ENCODE assay signal across 9 cellular contexts in genomic region chr5:139655727-139656271, GRCh38. TPM values are rescaled to one million over a fixed set of nuclear protein-coding genes. Genes with fewer than 3 reads are reported as not detected.
A peak's percentile ranks its signal among the peaks of the same experiment; 100 is the strongest.
DNase-seq lines count a peak whose midpoint lies in the region; ATAC-seq, FAIRE-seq and TF ChIP-seq lines count a peak whose summit lies in the region.
"Had no signal": no experiment of that assay in that cellular context is flagged by ENCODE, and none has a peak within 500 bp of the region (broad histone marks: within the 10 kb centered on the region; RNA-seq: fewer than 3 reads in every experiment).

No MANE protein-coding gene starts in this region.

- H3K4me1 ChIP-seq in DND-41 (ENCODE audit: insufficient read depth, low read length) (peaks cover 60% of the 10 kb centered on the region), kidney (ENCODE audit: control insufficient read depth in 1 of 2, insufficient read depth in 1 of 2, low read depth in 1 of 2, low read length in 2 of 2) (peaks cover 74 to 80% of the 10 kb centered on the region in 2 donors), gastrocnemius medialis (peaks cover 92 to 95% of the 10 kb centered on the region in 2 donors)

- H3K27ac ChIP-seq in DND-41 (ENCODE audit: low read length) (peak overlapping the region; percentile 5; the same call in 1 of the 2 replicates), kidney (ENCODE audit: low read depth in 2 of 2, low read length in 2 of 2) (peak overlapping the region; percentile 89 to 90), gastrocnemius medialis (peak overlapping the region; percentile 97 to 99 (median 98))
- H3K27ac ChIP-seq: PC-9 had no signal

- H3K4me3 ChIP-seq in DND-41 (ENCODE audit: low read depth in 1 of 2, low read length in 2 of 2) (no peak overlapping the region), kidney (ENCODE audit: low read length in 2 of 2) (no peak overlapping the region), gastrocnemius medialis (peak overlapping the region; percentile 13 to 39 (median 30))
- H3K4me3 ChIP-seq: PC-9 had no signal

- ATAC-seq in DND-41 (ENCODE audit: insufficient read depth, low read depth) = no peak
- ATAC-seq in gastrocnemius medialis = peak in 1 of 2 donors; percentile 1

- no peak overlapping the region for H3K9ac ChIP-seq in DND-41 (ENCODE audit: low read depth, low read length)
- H3K9ac ChIP-seq in kidney (ENCODE audit: low read length in 2 of 2) = peak overlapping the region; percentile 65 to 68

- H4K20me1 ChIP-seq in DND-41 (ENCODE audit: insufficient read depth, low read length) = peaks cover 86% of the 10 kb centered on the region

- intact Hi-C loops in kidney (cut with DNase I) (no loop called here), gastrocnemius medialis (cut with DNase I; ENCODE audit: low total_unique reads) (no loop called here)

- H3K36me3 ChIP-seq in DND-41 (ENCODE audit: insufficient read depth, low read length) (no peaks in the 10 kb centered on the region), kidney (ENCODE audit: control insufficient read depth in 1 of 2, insufficient read depth in 2 of 2, low read length in 2 of 2) (no peaks in the 10 kb centered on the region), gastrocnemius medialis (no peaks in the 10 kb centered on the region)

- no peak for DNase-seq in DND-41
- peak; percentile 86 for DNase-seq in astrocyte of the hippocampus (ENCODE audit: low read depth, low spot score)
- DNase-seq in kidney = peak; percentile 91
- peak in 1 of 2 donors; percentile 83 for DNase-seq in gastrocnemius medialis
- DNase-seq in foreskin melanocyte = no peak
- no peak for DNase-seq in COLO829 (ENCODE audit: low spot score)
- no peak for DNase-seq in MV-4-11 (lab: John Stamatoyannopoulos, UW)
- no peak for DNase-seq in NCI-H345 (lab: John Stamatoyannopoulos, UW)

- in situ Hi-C loops in gastrocnemius medialis (cut with MboI; ENCODE audit: low sequenced_read_pairs in 4 of 4) = no loop called here

- H3K79me2 ChIP-seq in DND-41 (ENCODE audit: insufficient read depth, low read length) = peaks cover 97% of the 10 kb centered on the region

- H3K27me3 ChIP-seq in DND-41 (ENCODE audit: insufficient read depth, low read length, poor library complexity) (peaks cover 2% of the 10 kb centered on the region), gastrocnemius medialis (no peaks in the 10 kb centered on the region)

- TF ChIP-seq CTCF in DND-41 (IDR thresholded peaks at IDR 0.05; ENCODE audit: borderline replicate concordance, extremely low read depth, low read length, poor library complexity, severe bottlenecking) = no peak
- TF ChIP-seq CTCF in kidney (IDR thresholded peaks at IDR 0.05; ENCODE audit: borderline replicate concordance, extremely low read depth, insufficient read depth) = no peak
- TF ChIP-seq CTCF in gastrocnemius medialis (IDR thresholded peaks at IDR 0.05 in 4 of 5, conservative IDR thresholded peaks at IDR 0.05 in 1 of 5) = no peak

- H3K4me2 ChIP-seq in DND-41 (ENCODE audit: insufficient read depth, low read length) = no peak overlapping the region
- H3K4me2 ChIP-seq: PC-9 had no signal

- no peak overlapping the region for H2AFZ ChIP-seq in DND-41 (ENCODE audit: low read depth, low read length)
- H2AFZ ChIP-seq: PC-9 had no signal

- TF ChIP-seq POLR2A in gastrocnemius medialis (IDR thresholded peaks at IDR 0.05) = peak in 1 of 2 donors; percentile 41

- H3K9me3 ChIP-seq in DND-41 (ENCODE audit: insufficient read depth, low read length, severe bottlenecking) (no peaks in the 10 kb centered on the region), kidney (ENCODE audit: control insufficient read depth in 1 of 2, low read length in 2 of 2) (no peaks in the 10 kb centered on the region), gastrocnemius medialis (no peaks in the 10 kb centered on the region)

- no peak for FAIRE-seq in kidney (lab: Jason Lieb, UNC)

RNA-seq across cellular contexts. Expression of gene CXXC5, which starts 7.7 kb away (rescaled TPM):
- total RNA-seq in kidney (122 TPM), gastrocnemius medialis (10 to 100 TPM; 38.5 to 83.8 (median 60.9) TPM)
- 116 TPM for polyA plus RNA-seq in kidney (ENCODE audit: insufficient read depth, low read depth, low replicate concordance)

Comparison
In these comparisons a context has a peak if more than half of its experiments do, and no peak if none do; other contexts are left out.
1. DNase-seq: peak in astrocyte of the hippocampus (single experiment) and kidney (single experiment); none in DND-41 (single experiment), foreskin melanocyte (single experiment), COLO829 (single experiment), MV-4-11 (single experiment) and NCI-H345 (single experiment).
2. H3K27ac ChIP-seq: peak in every context shown above with its lines; median percentile 98 in gastrocnemius medialis; 90 in kidney; 5 in DND-41.
3. H3K4me3 ChIP-seq: peak in gastrocnemius medialis (4 of 4); none in DND-41 (0 of 2) and kidney (0 of 2).